ENCODE assay signal across 1 cellular context in genomic region chr3:194664857-194665256, GRCh38.
TF ChIP-seq lines count a peak whose summit lies in the region.

No MANE protein-coding gene starts in this region.

TF ChIP-seq in GM12878, 131 proteins besides CTCF, POLR2A, EP300 and RAD21:
- TF ChIP-seq CHD4 (IDR thresholded peaks at IDR 0.05), result no peak
- TF ChIP-seq STAT1 (conservative IDR thresholded peaks at IDR 0.05), result no peak
- TF ChIP-seq TBL1XR1 (IDR thresholded peaks at IDR 0.05; ENCODE audit: low read depth, low read length), result no peak
- TF ChIP-seq ATF2 (IDR thresholded peaks at IDR 0.05; ENCODE audit: low read length), result no peak
- no peak for TF ChIP-seq YBX1 (IDR thresholded peaks at IDR 0.05)
- TF ChIP-seq ZNF274 (IDR thresholded peaks at IDR 0.05; ENCODE audit: insufficient read depth, insufficient read length), result no peak
- no peak for TF ChIP-seq ZNF217 (IDR thresholded peaks at IDR 0.05)
- TF ChIP-seq TARDBP (IDR thresholded peaks at IDR 0.05; ENCODE audit: borderline replicate concordance), result no peak
- no peak for TF ChIP-seq SRF (IDR thresholded peaks at IDR 0.05; ENCODE audit: low read depth in 2 of 2, low read length in 2 of 2)
- no peak for TF ChIP-seq MLLT1 (IDR thresholded peaks at IDR 0.05)
- TF ChIP-seq LARP7 (IDR thresholded peaks at IDR 0.05), result no peak
